28 cellular contexts compared by ENCODE assay signal in the genomic region with DNA sequence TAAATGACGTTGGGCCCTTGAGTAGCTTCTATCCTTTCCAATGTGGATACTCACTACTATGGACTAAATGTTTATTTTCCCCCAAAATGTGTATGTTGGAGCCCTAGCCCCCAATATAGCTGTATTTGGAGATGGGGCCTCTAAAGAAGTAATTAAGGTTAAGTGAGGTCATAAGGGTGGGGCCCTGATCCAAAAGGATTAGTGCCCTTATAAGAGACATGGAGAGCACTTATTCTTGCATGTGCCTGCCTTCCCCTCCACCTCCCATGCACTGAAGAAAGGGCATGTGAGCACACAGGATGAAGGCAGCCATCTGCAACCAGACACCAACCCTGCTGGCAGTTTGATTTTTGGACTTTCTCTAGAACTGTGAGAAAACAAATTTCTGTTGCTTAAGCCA.
"Had no signal": no experiment of that assay in that cellular context is flagged by ENCODE, and none has a peak within 500 bp of the region (broad histone marks: within the 10 kb centered on the region; RNA-seq: fewer than 3 reads in every experiment).

No MANE protein-coding gene starts in this region.

- H3K4me3 ChIP-seq: ascending aorta, breast epithelium, cardiac muscle cell, colonic mucosa, esophagus squamous epithelium, gastroesophageal sphincter had no signal

- H3K4me1 ChIP-seq: ascending aorta, breast epithelium, colonic mucosa, esophagus squamous epithelium, gastroesophageal sphincter had no signal

- DNase-seq: activated CD4-positive, alpha-beta memory T cell treated with anti-CD3 and anti-CD28 coated beads for 36 hours; activated CD4-positive, alpha-beta T cell treated with anti-CD3 and anti-CD28 coated beads for 36 hours; activated CD4-positive, alpha-beta T cell treated with anti-CD3 and anti-CD28 coated beads, Interleukin-2, amount 10 ng/mL, durations not matched to agents 24 days and 14 days; activated CD4-positive, CD25-positive, alpha-beta regulatory T cell; activated CD4-positive, CD25-positive, alpha-beta regulatory T cell treated with anti-CD3 and anti-CD28 coated beads, Interleukin-2, amount 50 U/mL, for 72 hours; activated CD8-positive, alpha-beta memory T cell treated with anti-CD3 and anti-CD28 coated beads, Interleukin-2, amount 50 U/mL, for 48 hours; activated CD8-positive, alpha-beta T cell treated with anti-CD3 and anti-CD28 coated beads, Interleukin-2, amount 10 ng/mL, durations not matched to agents 7 days and 5 days; activated gamma-delta T cell; activated naive CD4-positive, alpha-beta T cell; activated naive CD4-positive, alpha-beta T cell treated with anti-CD3 and anti-CD28 coated beads, Interleukin-2, amount 10 ng/mL, durations not matched to agents 7 days and 5 days; activated naive CD8-positive, alpha-beta T cell treated with anti-CD3 and anti-CD28 coated beads, Interleukin-2, amount 10 ng/mL, durations not matched to agents 7 days and 5 days; activated T-cell treated with anti-CD3 and anti-CD28 coated beads for 4 hours; activated T-cell treated with anti-CD3 and anti-CD28 coated beads, Interleukin-2, amount 50 U/mL, for 24 hours; activated T-cell treated with anti-CD3 and anti-CD28 coated beads, Interleukin-2, amount 50 U/mL, for 72 hours; central memory CD4-positive, alpha-beta T cell; cerebellar nuclear complex; colonic mucosa; effector CD8-positive, alpha-beta T cell; esophagus squamous epithelium; foreskin melanocyte; T-helper 2 cell had no signal

- ATAC-seq: activated CD4-positive, alpha-beta T cell treated with anti-CD3 and anti-CD28 coated beads for 36 hours; activated CD8-positive, alpha-beta T cell treated with anti-CD3 and anti-CD28 coated beads, Interleukin-2, amount 10 ng/mL, durations not matched to agents 7 days and 5 days; activated naive CD4-positive, alpha-beta T cell treated with anti-CD3 and anti-CD28 coated beads, Interleukin-2, amount 50 U/mL, for 72 hours; activated T-cell treated with anti-CD3 and anti-CD28 coated beads, Interleukin-2, amount 50 U/mL, for 72 hours; gastroesophageal sphincter had no signal

- H3K27me3 ChIP-seq: ascending aorta, breast epithelium, cardiac muscle cell, colonic mucosa, esophagus squamous epithelium, gastroesophageal sphincter had no signal

- FAIRE-seq: endometrium, endothelial cell of umbilical vein had no signal

- H3K27ac ChIP-seq: ascending aorta, breast epithelium, cardiac muscle cell, esophagus squamous epithelium, gastroesophageal sphincter had no signal

- H3K36me3 ChIP-seq: ascending aorta, breast epithelium, cardiac muscle cell, colonic mucosa, esophagus squamous epithelium, gastroesophageal sphincter had no signal

- H3K9me3 ChIP-seq: colonic mucosa had no signal
